ENCODE assay signal across 8 cellular contexts in the genomic region with DNA sequence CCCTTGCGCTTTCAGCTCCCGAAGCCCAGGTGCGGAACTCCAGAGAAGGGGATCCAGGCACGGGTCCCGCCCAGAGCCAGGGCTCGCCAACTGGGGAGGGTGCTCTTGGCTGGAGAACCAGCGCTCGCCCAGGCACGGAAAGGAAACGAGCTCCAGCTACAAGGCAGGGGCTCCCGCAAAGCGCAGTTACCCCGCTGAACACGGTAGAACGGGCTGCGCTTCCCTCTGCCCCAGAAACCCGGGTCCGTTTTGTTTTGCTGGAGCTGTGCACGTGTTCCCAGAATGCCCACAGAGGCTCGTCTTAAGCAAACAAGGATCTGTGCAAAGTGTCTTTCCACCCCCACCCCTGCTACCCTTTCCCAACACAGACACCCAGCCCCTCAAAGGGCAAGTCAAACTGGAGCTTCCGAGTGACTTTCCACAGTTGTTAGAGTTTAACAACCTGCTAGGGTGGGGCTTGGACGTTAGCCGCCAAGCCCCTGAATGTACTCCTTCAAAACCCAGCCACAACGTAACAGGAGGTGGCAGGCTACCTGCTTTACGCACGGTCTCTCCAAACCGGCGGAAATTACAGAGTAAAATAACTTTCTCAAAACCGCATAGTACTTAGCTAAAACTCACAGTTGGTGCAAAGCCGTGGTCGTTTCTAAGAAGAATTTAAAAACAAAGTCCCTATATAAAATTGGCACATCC. TPM values are rescaled to one million over a fixed set of nuclear protein-coding genes. Genes with fewer than 3 reads are reported as not detected.
DNase-seq lines count a peak whose midpoint lies in the region; ATAC-seq, FAIRE-seq and TF ChIP-seq lines count a peak whose summit lies in the region.

No MANE protein-coding gene starts in this region.

- H4K20me1 ChIP-seq in endothelial cell of umbilical vein (replicated peaks; ENCODE audit: control insufficient read depth, extremely low read depth, insufficient read depth, low read length) = no peaks in the 10 kb centered on the region

- peaks cover 22 to 43% of the 10 kb centered on the region in 2 donors for H3K4me1 Mint-ChIP-seq in stimulated activated naive B cell treated with anti-CD40 and anti-IgM and Interleukin-4, amounts not matched to agents 10 μg/mL and 1 μg/mL and 100 μg/mL, for 72 hours

- H3K4me1 ChIP-seq in ACC112 (ENCODE audit: control insufficient read depth, insufficient read depth, low read length, unreplicated experiment) = peaks cover 4% of the 10 kb centered on the region
- H3K4me1 ChIP-seq in endothelial cell of umbilical vein (ENCODE audit: control insufficient read depth, extremely low read depth, insufficient read depth, low read length) = peaks cover 11% of the 10 kb centered on the region
- H3K4me1 ChIP-seq in mucosa of rectum (ENCODE audit: control insufficient read depth in 2 of 2, insufficient read depth in 2 of 2, low read length in 2 of 2) = peaks cover 4 to 8% of the 10 kb centered on the region in 2 donors

- peak overlapping the region; percentile 97 for H3K27ac Mint-ChIP-seq in stimulated activated naive B cell treated with anti-CD40 and anti-IgM and Interleukin-4, amounts not matched to agents 10 μg/mL and 1 μg/mL and 100 μg/mL, for 72 hours

- H3K9me3 Mint-ChIP-seq in stimulated activated naive B cell treated with anti-CD40 and anti-IgM and Interleukin-4, amounts not matched to agents 10 μg/mL and 1 μg/mL and 100 μg/mL, for 72 hours = no peaks in the 10 kb centered on the region

- no peaks in the 10 kb centered on the region for H3K9me1 ChIP-seq in endothelial cell of umbilical vein (replicated peaks; ENCODE audit: control insufficient read depth, extremely low read depth, insufficient read depth, low read length)

- no TSS peak for BruUV-seq in endothelial cell of umbilical vein (replicated peaks; lab: Mats Ljungman, UMichigan)

- H3K27me3 Mint-ChIP-seq in stimulated activated naive B cell treated with anti-CD40 and anti-IgM and Interleukin-4, amounts not matched to agents 10 μg/mL and 1 μg/mL and 100 μg/mL, for 72 hours = no peaks in the 10 kb centered on the region

- dilution Hi-C loops in endothelial cell of umbilical vein (cut with MboI; ENCODE audit: extremely low pct_ligation_motif_present, low sequenced_read_pairs) = no loop called here

- intact Hi-C loops in endothelial cell of umbilical vein (cut with micrococcal nuclease) = loop anchor here (1.0 to 5.0 kb wide), 5 partner anchors 53 to 118 kb away; a partner anchor contains a TSS

- no peak for TF ChIP-seq POLR2A in endothelial cell of umbilical vein (IDR thresholded peaks at IDR 0.05; ENCODE audit: low read depth, low read length)

- DNase-seq in NCI-H2171 treated with DMSO at 0.1 percent for 48 hours (lab: John Stamatoyannopoulos, UW) (peak; percentile 30), endothelial cell of umbilical vein (ENCODE audit: low read depth, low spot score) (no peak), NCI-H526 treated with DMSO at 0.1 percent for 48 hours (lab: John Stamatoyannopoulos, UW) (no peak)
- peak; percentile 77 for DNase-seq in activated CD8-positive, alpha-beta memory T cell treated with anti-CD3 and anti-CD28 coated beads, Interleukin-2, amount 50 U/mL, for 48 hours
- peak; percentile 28 for DNase-seq in stimulated activated naive B cell treated with anti-CD40 and anti-IgM and Interleukin-4, amounts not matched to agents 10 μg/mL and 1 μg/mL and 100 μg/mL, for 72 hours

- no peaks in the 10 kb centered on the region for H3K27me3 ChIP-seq in ACC112 (ENCODE audit: insufficient read depth, low read length)
- peaks cover 1 to 2% of the 10 kb centered on the region in 2 experiments for H3K27me3 ChIP-seq in endothelial cell of umbilical vein (ENCODE audit: control insufficient read depth in 2 of 2, insufficient read depth in 2 of 2, low read length in 2 of 2)
- no peaks in the 10 kb centered on the region for H3K27me3 ChIP-seq in mucosa of rectum (ENCODE audit: control insufficient read depth in 2 of 2, insufficient read depth in 2 of 2, low read length in 2 of 2)

- H3K79me2 ChIP-seq in ACC112 (ENCODE audit: control insufficient read depth, insufficient read depth, low read length, unreplicated experiment) (no peaks in the 10 kb centered on the region), endothelial cell of umbilical vein (ENCODE audit: control insufficient read depth, insufficient read depth, low read length) (no peaks in the 10 kb centered on the region)

- peak overlapping the region; percentile 79 for H3K4me2 ChIP-seq in endothelial cell of umbilical vein (ENCODE audit: insufficient read depth, low read length)

- H3K9me3 ChIP-seq in endothelial cell of umbilical vein (replicated peaks; ENCODE audit: control insufficient read depth, insufficient read depth, low read length) = no peaks in the 10 kb centered on the region
- H3K9me3 ChIP-seq in mucosa of rectum (ENCODE audit: control insufficient read depth in 2 of 2, low read length in 2 of 2) = no peaks in the 10 kb centered on the region

- CTCF ChIA-PET in endothelial cell of umbilical vein (lab: Charles Lee) = interaction anchor here (1.0 to 2.1 kb wide), 6 partner anchors 31 to 139 kb away, joined by 3 to 8 read pairs (median 6); no protein-coding TSS in a partner anchor

- POLR2A ChIA-PET in endothelial cell of umbilical vein (lab: Charles Lee) = no interaction called here

- peak overlapping the region; percentile 76 for H2AFZ ChIP-seq in ACC112 (ENCODE audit: low read length, unreplicated experiment)
- H2AFZ ChIP-seq in endothelial cell of umbilical vein (ENCODE audit: low read depth, low read length) = peak overlapping the region; percentile 58

- ATAC-seq in GM19351 (IDR thresholded peaks at IDR 0.05; ENCODE audit: unreplicated experiment) = peak; percentile 18
- peak; percentile 29 to 35 for ATAC-seq in stimulated activated naive B cell treated with anti-CD40 and anti-IgM and Interleukin-4, amounts not matched to agents 10 μg/mL and 1 μg/mL and 100 μg/mL, for 72 hours (replicated peaks)

- no peak for TF ChIP-seq CTCF in endothelial cell of umbilical vein (IDR thresholded peaks at IDR 0.05; ENCODE audit: extremely low read depth in 1 of 2, insufficient read depth in 1 of 2, low read depth in 1 of 2, low read length in 2 of 2)

- peaks cover 9 to 23% of the 10 kb centered on the region in 2 donors for H3K36me3 Mint-ChIP-seq in stimulated activated naive B cell treated with anti-CD40 and anti-IgM and Interleukin-4, amounts not matched to agents 10 μg/mL and 1 μg/mL and 100 μg/mL, for 72 hours

- H3K4me3 ChIP-seq in ACC112 (ENCODE audit: low read depth, low read length) (peak overlapping the region; percentile 82), endothelial cell of umbilical vein (replicated peaks in 1 of 3; ENCODE audit: insufficient read depth in 1 of 3, low read depth in 1 of 3, low read length in 3 of 3) (peak overlapping the region; percentile 34 to 57 (median 42)), mucosa of rectum (ENCODE audit: low read length in 2 of 2) (peak overlapping the region; percentile 81 to 92)

- H3K27ac ChIP-seq in ACC112 (ENCODE audit: low read depth, low read length) (no peak overlapping the region), endothelial cell of umbilical vein (ENCODE audit: insufficient read depth, low read depth, low read length) (no peak overlapping the region), mucosa of rectum (ENCODE audit: low read depth in 2 of 2, low read length in 2 of 2) (peak overlapping the region; percentile 90 to 94)

- H3K36me3 ChIP-seq in ACC112 (ENCODE audit: insufficient read depth, low read length) (no peaks in the 10 kb centered on the region), endothelial cell of umbilical vein (ENCODE audit: control insufficient read depth in 2 of 2, extremely low read depth in 1 of 2, insufficient read depth in 2 of 2, low read length in 2 of 2) (no peaks in the 10 kb centered on the region), mucosa of rectum (ENCODE audit: control insufficient read depth in 2 of 2, insufficient read depth in 2 of 2, low read length in 2 of 2) (no peaks in the 10 kb centered on the region)

- H3K9ac ChIP-seq in endothelial cell of umbilical vein (replicated peaks; ENCODE audit: extremely low read depth, insufficient read depth, low read length) = no peak overlapping the region
- peak overlapping the region; percentile 87 to 93 for H3K9ac ChIP-seq in mucosa of rectum (ENCODE audit: low read depth in 1 of 2, low read length in 2 of 2)

- peak; percentile 48 for FAIRE-seq in endothelial cell of umbilical vein (lab: Jason Lieb, UNC)

- H3K4me3 Mint-ChIP-seq in stimulated activated naive B cell treated with anti-CD40 and anti-IgM and Interleukin-4, amounts not matched to agents 10 μg/mL and 1 μg/mL and 100 μg/mL, for 72 hours = peak overlapping the region; percentile 99

TF ChIP-seq in endothelial cell of umbilical vein, 7 proteins besides CTCF, POLR2A, EP300 and RAD21:
- TF ChIP-seq POLR2AphosphoS5 (IDR thresholded peaks at IDR 0.05; ENCODE audit: insufficient read depth, low read depth, low read length) (no peak), JUN (IDR thresholded peaks at IDR 0.05; ENCODE audit: borderline replicate concordance, insufficient read depth, insufficient read length, low read depth) (no peak), MYC (IDR thresholded peaks at IDR 0.05; ENCODE audit: low read depth, low read length) (no peak), EZH2 (IDR thresholded peaks at IDR 0.05; ENCODE audit: borderline replicate concordance, low read depth, low read length, severe bottlenecking) (no peak), FOS (IDR thresholded peaks at IDR 0.05; ENCODE audit: borderline replicate concordance, insufficient read depth, low read length) (no peak), GATA2 (IDR thresholded peaks at IDR 0.05; ENCODE audit: insufficient read depth, insufficient read length, low read depth, low read length) (no peak)
- TF ChIP-seq, protein P1, sequence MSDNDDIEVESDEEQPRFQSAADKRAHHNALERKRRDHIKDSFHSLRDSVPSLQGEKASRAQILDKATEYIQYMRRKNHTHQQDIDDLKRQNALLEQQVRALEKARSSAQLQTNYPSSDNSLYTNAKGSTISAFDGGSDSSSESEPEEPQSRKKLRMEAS (IDR thresholded peaks at IDR 0.05; ENCODE audit: insufficient read depth, insufficient read length) = no peak

RNA-seq across cellular contexts. Expression of a gene that starts 0.8 kb away (rescaled TPM):
- total RNA-seq in endothelial cell of umbilical vein = 0.92 and 1.3 TPM in 2 replicates
- polyA plus RNA-seq in endothelial cell of umbilical vein = 0.40 and 0.73 TPM in 2 replicates
- 0.39 and 0.48 TPM in 2 replicates for polyA plus RNA-seq in endothelial cell of umbilical vein (2011; cell fraction: cytosol; rRNA removed)
- 0.34 and 0.43 TPM in 2 replicates for polyA plus RNA-seq in endothelial cell of umbilical vein (2011; cell fraction: nucleus; rRNA removed)
- polyA plus RNA-seq in endothelial cell of umbilical vein (2012) = 0.08 and 0.21 TPM in 2 replicates
- polyA minus RNA-seq in endothelial cell of umbilical vein = 0.19 and 0.49 TPM in 2 replicates
- 5.7 TPM for polyA minus RNA-seq in endothelial cell of umbilical vein (2011; cell fraction: cytosol; rRNA and poly(A)+ RNA removed)
- 0.29 and 0.87 TPM in 2 replicates for polyA minus RNA-seq in endothelial cell of umbilical vein (2011; cell fraction: nucleus; rRNA and poly(A)+ RNA removed)

Comparison
In these comparisons a context has a peak if more than half of its experiments do, and no peak if none do; other contexts are left out.
1. H3K27ac ChIP-seq: peak in mucosa of rectum (2 of 2); none in ACC112 (single experiment) and endothelial cell of umbilical vein (single experiment).
2. DNase-seq: peak in NCI-H2171 treated with DMSO at 0.1 percent for 48 hours (single experiment), activated CD8-positive, alpha-beta memory T cell treated with anti-CD3 and anti-CD28 coated beads, Interleukin-2, amount 50 U/mL, for 48 hours (single experiment) and stimulated activated naive B cell treated with anti-CD40 and anti-IgM and Interleukin-4, amounts not matched to agents 10 μg/mL and 1 μg/mL and 100 μg/mL, for 72 hours (single experiment); none in endothelial cell of umbilical vein (single experiment) and NCI-H526 treated with DMSO at 0.1 percent for 48 hours (single experiment).
3. Peak in every context shown above with its lines, with median percentiles within 50 percentile points of each other: H3K4me3 ChIP-seq.